ENCODE assay signal across 9 cellular contexts in the genomic region with DNA sequence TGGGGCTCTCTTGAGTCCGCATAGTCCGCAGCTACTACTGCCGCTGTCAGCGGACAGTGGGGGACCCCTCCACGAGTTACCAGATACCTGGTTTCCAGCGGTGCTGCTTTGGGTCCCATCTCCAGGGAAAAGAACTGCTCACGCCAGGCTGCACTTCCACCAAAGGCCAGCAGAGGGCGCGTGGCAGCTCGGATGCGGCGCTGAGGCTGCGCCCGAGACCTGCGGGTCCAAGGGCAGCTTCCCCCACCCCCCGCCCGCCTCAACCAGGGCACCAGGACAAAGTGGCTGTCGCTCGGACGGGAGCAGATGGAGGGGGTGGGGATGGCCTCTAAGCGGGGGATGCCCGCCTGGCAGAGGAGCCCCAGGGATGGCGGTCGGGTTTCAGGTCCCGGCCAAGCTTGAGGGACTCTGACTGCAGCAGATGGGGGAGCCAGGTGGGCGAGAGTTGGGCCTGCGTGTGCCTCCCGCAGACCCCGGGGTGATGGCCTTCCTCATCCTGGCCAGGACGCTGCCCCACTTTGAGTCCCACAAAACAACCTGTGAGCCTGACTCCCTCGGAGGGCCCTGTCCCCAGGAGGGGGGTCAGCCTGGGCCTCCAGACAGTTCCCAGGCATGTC. TPM values are rescaled to one million over a fixed set of nuclear protein-coding genes. Genes with fewer than 3 reads are reported as not detected.
DNase-seq lines count a peak whose midpoint lies in the region; ATAC-seq and TF ChIP-seq lines count a peak whose summit lies in the region.
"Had no signal": no experiment of that assay in that cellular context is flagged by ENCODE, and none has a peak within 500 bp of the region (broad histone marks: within the 10 kb centered on the region; RNA-seq: fewer than 3 reads in every experiment).

No MANE protein-coding gene starts in this region.

- H3K4me1 ChIP-seq in cardiac muscle cell (ENCODE audit: low read depth): no peaks in the 10 kb centered on the region
- no peaks in the 10 kb centered on the region for H3K4me1 ChIP-seq in transverse colon

- ATAC-seq in Right ventricle myocardium superior (ENCODE audit: poor library complexity): no peak
- no peak for ATAC-seq in GM21381 (IDR thresholded peaks at IDR 0.05; ENCODE audit: unreplicated experiment)

- DNase-seq in cardiac muscle cell (ENCODE audit: low read depth in 1 of 2, low spot score in 1 of 2) (no peak), Right ventricle myocardium superior (no peak), activated gamma-delta T cell (lab: John Stamatoyannopoulos, UW) (peak; percentile 15), inferior parietal cortex (ENCODE audit: extremely low spot score) (peak; percentile 27), transverse colon (no peak), NCI-H1694 treated with DMSO at 0.1 percent for 48 hours (lab: John Stamatoyannopoulos, UW) (no peak), cortex of kidney (lab: John Stamatoyannopoulos, UW) (no peak)

- TF ChIP-seq POLR2A in transverse colon (IDR thresholded peaks at IDR 0.05): no peak

- H3K9me3 ChIP-seq in cardiac muscle cell (ENCODE audit: low read depth): no peaks in the 10 kb centered on the region
- H3K9me3 ChIP-seq in transverse colon: peaks cover 0 to 10% of the 10 kb centered on the region in 2 donors

- H3K27me3 ChIP-seq in cardiac muscle cell: no peaks in the 10 kb centered on the region
- peaks cover 15% of the 10 kb centered on the region for H3K27me3 ChIP-seq in transverse colon

- H3K27ac ChIP-seq in cardiac muscle cell (no peak overlapping the region), transverse colon (no peak overlapping the region)

- in situ Hi-C loops in transverse colon (cut with MboI; ENCODE audit: low pct_ligation_motif_present in 1 of 4, low pct_unique_long_range_greater_than_20kb in 1 of 4, low sequenced_read_pairs in 3 of 4): loop anchor here (10.0 to 25.0 kb wide), 2 partner anchors 429 to 442 kb away; no protein-coding TSS in a partner anchor

- TF ChIP-seq EP300 in transverse colon (IDR thresholded peaks at IDR 0.05; ENCODE audit: low read depth): no peak

- intact Hi-C loops in Right ventricle myocardium superior (cut with DNase I) (loop anchor here (5.0 kb wide), 1 partner anchor 434 kb away; no protein-coding TSS in a partner anchor), transverse colon (cut with DNase I; ENCODE audit: low total_unique reads) (loop anchor here (1.0 kb wide), 1 partner anchor 436 kb away; no protein-coding TSS in a partner anchor)

- 55% methylated on average over 23 of the region's 31 CpGs; no CpG with 5 or more reads in 1 of the 2 donors for WGBS in transverse colon (ENCODE audit: low coverage in 1 of 2), 2 donors

- TF ChIP-seq CTCF in cardiac muscle cell (IDR thresholded peaks at IDR 0.05; ENCODE audit: low read depth, low read length) (peak; percentile 33), transverse colon (IDR thresholded peaks at IDR 0.05) (peak; percentile 51 to 69 (median 62))

- H3K36me3 ChIP-seq in cardiac muscle cell: no peaks in the 10 kb centered on the region
- H3K36me3 ChIP-seq in transverse colon: no peaks in the 10 kb centered on the region

- no peak overlapping the region for H3K4me3 ChIP-seq in cardiac muscle cell
- H3K4me3 ChIP-seq in transverse colon: no peak overlapping the region

RNA-seq across cellular contexts. Expression of a gene that starts 23.8 kb away (rescaled TPM):
- total RNA-seq in cardiac muscle cell: not detected in 2 replicates
- not detected in 2 replicates for polyA plus RNA-seq in cardiac muscle cell
- not detected for total RNA-seq in Right ventricle myocardium superior
- not detected for total RNA-seq in transverse colon
- total RNA-seq: mononuclear cell had no signal

RNA-seq across cellular contexts. Expression of a gene that starts 45.0 kb away (rescaled TPM):
- total RNA-seq in cardiac muscle cell (not detected in 2 replicates), Right ventricle myocardium superior (not detected), transverse colon (not detected)
- polyA plus RNA-seq in cardiac muscle cell: not detected in 2 replicates
- total RNA-seq: mononuclear cell had no signal

Comparison
In these comparisons a context has a peak if more than half of its experiments do, and no peak if none do; other contexts are left out.
1. DNase-seq: peak in activated gamma-delta T cell (single experiment) and inferior parietal cortex (single experiment); none in cardiac muscle cell (0 of 2), Right ventricle myocardium superior (single experiment), transverse colon (single experiment), NCI-H1694 treated with DMSO at 0.1 percent for 48 hours (single experiment) and cortex of kidney (single experiment).